ENCODE assay signal across 9 cellular contexts in genomic region chr10:79260803-79261740, GRCh38.
DNase-seq lines count a peak whose midpoint lies in the region; ATAC-seq and TF ChIP-seq lines count a peak whose summit lies in the region.
"Had no signal": no experiment of that assay in that cellular context is flagged by ENCODE, and none has a peak within 500 bp of the region (broad histone marks: within the 10 kb centered on the region; RNA-seq: fewer than 3 reads in every experiment).

No MANE protein-coding gene starts in this region.

- peak overlapping the region; percentile 80 for H3K27ac Mint-ChIP-seq in nephron progenitor cell
- H3K27ac Mint-ChIP-seq in activated CD4-positive, alpha-beta memory T cell treated with anti-CD3 and anti-CD28 coated beads, Interleukin-2, amount 10 ng/mL, durations not matched to agents 7 days and 5 days, result no peak overlapping the region

- H3K27me3 ChIP-seq in esophagus squamous epithelium, result no peaks in the 10 kb centered on the region
- H3K27me3 ChIP-seq: SJSA1 had no signal

- no peak for TF ChIP-seq POLR2A in esophagus squamous epithelium (IDR thresholded peaks at IDR 0.05)

- peak; percentile 27 for DNase-seq in COR-L47 (lab: John Stamatoyannopoulos, UW)
- DNase-seq in NCI-H2171 (lab: John Stamatoyannopoulos, UW), result peak; percentile 57
- DNase-seq in esophagus squamous epithelium (lab: John Stamatoyannopoulos, UW), result no peak
- peak; percentile 47 for DNase-seq in nephron progenitor cell
- DNase-seq in activated CD4-positive, alpha-beta memory T cell treated with anti-CD3 and anti-CD28 coated beads, Interleukin-2, amount 10 ng/mL, durations not matched to agents 7 days and 5 days, result no peak
- DNase-seq in SKM-1 treated with dmso at 0.1 percent for 144 hours (lab: John Stamatoyannopoulos, UW; ENCODE audit: unreplicated experiment), result no peak
- DNase-seq in globus pallidus (ENCODE audit: low spot score), result no peak

- ATAC-seq in GM21723 (IDR thresholded peaks at IDR 0.05; ENCODE audit: unreplicated experiment), result no peak

- peaks cover 3% of the 10 kb centered on the region for H3K27me3 Mint-ChIP-seq in nephron progenitor cell (ENCODE audit: low read depth, poor library complexity)
- no peaks in the 10 kb centered on the region for H3K27me3 Mint-ChIP-seq in activated CD4-positive, alpha-beta memory T cell treated with anti-CD3 and anti-CD28 coated beads, Interleukin-2, amount 10 ng/mL, durations not matched to agents 7 days and 5 days

- H3K4me3 Mint-ChIP-seq in nephron progenitor cell, result peak overlapping the region; percentile 48
- H3K4me3 Mint-ChIP-seq in activated CD4-positive, alpha-beta memory T cell treated with anti-CD3 and anti-CD28 coated beads, Interleukin-2, amount 10 ng/mL, durations not matched to agents 7 days and 5 days, result no peak overlapping the region

- POLR2A ChIA-PET in activated CD4-positive, alpha-beta memory T cell treated with anti-CD3 and anti-CD28 coated beads, Interleukin-2, amount 10 ng/mL, durations not matched to agents 7 days and 5 days (lab: Charles Lee), result no interaction called here

- H3K4me1 ChIP-seq in esophagus squamous epithelium, result peaks cover 69 to 82% (median 72%) of the 10 kb centered on the region in 3 donors

- H3K27ac ChIP-seq in esophagus squamous epithelium, result peak overlapping the region; percentile 20 to 77 (median 60)
- H3K27ac ChIP-seq: SJSA1 had no signal

- H3K9me3 Mint-ChIP-seq in nephron progenitor cell, result no peaks in the 10 kb centered on the region
- H3K9me3 Mint-ChIP-seq in activated CD4-positive, alpha-beta memory T cell treated with anti-CD3 and anti-CD28 coated beads, Interleukin-2, amount 10 ng/mL, durations not matched to agents 7 days and 5 days, result no peaks in the 10 kb centered on the region

- intact Hi-C loops in esophagus squamous epithelium (cut with DNase I), result no loop called here

- peak overlapping the region in 1 of 4 donors; percentile 15 for H3K4me3 ChIP-seq in esophagus squamous epithelium
- H3K4me3 ChIP-seq: SJSA1 had no signal

- no peaks in the 10 kb centered on the region for H3K9me3 ChIP-seq in esophagus squamous epithelium
- H3K9me3 ChIP-seq: SJSA1 had no signal

- H3K36me3 Mint-ChIP-seq in nephron progenitor cell (ENCODE audit: low read depth), result peaks cover 22% of the 10 kb centered on the region
- H3K36me3 Mint-ChIP-seq in activated CD4-positive, alpha-beta memory T cell treated with anti-CD3 and anti-CD28 coated beads, Interleukin-2, amount 10 ng/mL, durations not matched to agents 7 days and 5 days (ENCODE audit: low read depth), result peaks cover 4% of the 10 kb centered on the region

- CTCF ChIA-PET in activated CD4-positive, alpha-beta memory T cell treated with anti-CD3 and anti-CD28 coated beads, Interleukin-2, amount 10 ng/mL, durations not matched to agents 7 days and 5 days (lab: Charles Lee), result no interaction called here

- TF ChIP-seq CTCF in esophagus squamous epithelium (IDR thresholded peaks at IDR 0.05) (no peak), nephron progenitor cell (IDR thresholded peaks at IDR 0.05) (no peak)

- WGBS in esophagus squamous epithelium, 2 donors, result 46 to 52% methylated on average over 6 to 15 of the region's 24 CpGs

- H3K4me1 Mint-ChIP-seq in nephron progenitor cell, result peaks cover 86% of the 10 kb centered on the region
- peaks cover 16% of the 10 kb centered on the region for H3K4me1 Mint-ChIP-seq in activated CD4-positive, alpha-beta memory T cell treated with anti-CD3 and anti-CD28 coated beads, Interleukin-2, amount 10 ng/mL, durations not matched to agents 7 days and 5 days

- H3K36me3 ChIP-seq in esophagus squamous epithelium, result peaks cover 0 to 47% (median 0%) of the 10 kb centered on the region in 3 donors

Comparison
In these comparisons a context has a peak if more than half of its experiments do, and no peak if none do; other contexts are left out.
1. DNase-seq: peak in COR-L47 (single experiment), NCI-H2171 (single experiment) and nephron progenitor cell (single experiment); none in esophagus squamous epithelium (single experiment), activated CD4-positive, alpha-beta memory T cell treated with anti-CD3 and anti-CD28 coated beads, Interleukin-2, amount 10 ng/mL, durations not matched to agents 7 days and 5 days (single experiment), SKM-1 treated with dmso at 0.1 percent for 144 hours (single experiment) and globus pallidus (single experiment).